Comparison of ENCODE assay signal across 9 cellular contexts in genomic region chr10:110547139-110547761, GRCh38. TPM values are rescaled to one million over a fixed set of nuclear protein-coding genes. Genes with fewer than 3 reads are reported as not detected.
A peak's percentile ranks its signal among the peaks of the same experiment; 100 is the strongest.
DNase-seq lines count a peak whose midpoint lies in the region; ATAC-seq and TF ChIP-seq lines count a peak whose summit lies in the region.
"Had no signal": no experiment of that assay in that cellular context is flagged by ENCODE, and none has a peak within 500 bp of the region (broad histone marks: within the 10 kb centered on the region; RNA-seq: fewer than 3 reads in every experiment).

No MANE protein-coding gene starts in this region.

- H3K9me3 Mint-ChIP-seq in Caco-2 (ENCODE audit: unreplicated experiment) = no peaks in the 10 kb centered on the region
- H3K9me3 Mint-ChIP-seq in activated CD8-positive, alpha-beta T cell treated with anti-CD3 and anti-CD28 coated beads for 36 hours = no peaks in the 10 kb centered on the region
- H3K9me3 Mint-ChIP-seq in stimulated activated memory B cell treated with anti-CD40 and anti-IgM and Interleukin-4, amounts not matched to agents 10 μg/mL and 1 μg/mL and 100 μg/mL, for 72 hours = no peaks in the 10 kb centered on the region

- H3K4me1 Mint-ChIP-seq in Caco-2 (ENCODE audit: low read depth, unreplicated experiment) = peaks cover 11% of the 10 kb centered on the region
- peaks cover 10% of the 10 kb centered on the region for H3K4me1 Mint-ChIP-seq in activated CD8-positive, alpha-beta T cell treated with anti-CD3 and anti-CD28 coated beads for 36 hours (ENCODE audit: low read depth)
- H3K4me1 Mint-ChIP-seq in stimulated activated memory B cell treated with anti-CD40 and anti-IgM and Interleukin-4, amounts not matched to agents 10 μg/mL and 1 μg/mL and 100 μg/mL, for 72 hours = peaks cover 8% of the 10 kb centered on the region

- H3K4me1 ChIP-seq in Caco-2 (no peaks in the 10 kb centered on the region), sigmoid colon (peaks cover 0 to 4% (median 0%) of the 10 kb centered on the region in 4 donors)

- POLR2A ChIA-PET in Caco-2 (lab: Charles Lee) = interaction anchor here (0.9 kb wide), 1 partner anchor 241 kb away, joined by 3 read pairs; no protein-coding TSS in a partner anchor
- POLR2A ChIA-PET in activated CD8-positive, alpha-beta T cell treated with anti-CD3 and anti-CD28 coated beads for 36 hours (lab: Charles Lee) = interaction anchor here (1.0 to 2.1 kb wide), 5 partner anchors 35 to 239 kb away, joined by 3 to 6 read pairs (median 3); no protein-coding TSS in a partner anchor

- no peak overlapping the region for H3K4me3 Mint-ChIP-seq in Caco-2 (ENCODE audit: unreplicated experiment)
- no peak overlapping the region for H3K4me3 Mint-ChIP-seq in activated CD8-positive, alpha-beta T cell treated with anti-CD3 and anti-CD28 coated beads for 36 hours
- H3K4me3 Mint-ChIP-seq in stimulated activated memory B cell treated with anti-CD40 and anti-IgM and Interleukin-4, amounts not matched to agents 10 μg/mL and 1 μg/mL and 100 μg/mL, for 72 hours = no peak overlapping the region

- no peak overlapping the region for H3K27ac Mint-ChIP-seq in Caco-2 (ENCODE audit: unreplicated experiment)
- no peak overlapping the region for H3K27ac Mint-ChIP-seq in activated CD8-positive, alpha-beta T cell treated with anti-CD3 and anti-CD28 coated beads for 36 hours
- no peak overlapping the region for H3K27ac Mint-ChIP-seq in stimulated activated memory B cell treated with anti-CD40 and anti-IgM and Interleukin-4, amounts not matched to agents 10 μg/mL and 1 μg/mL and 100 μg/mL, for 72 hours

- H3K4me3 ChIP-seq in Caco-2 (ENCODE audit: low read depth, low read length) = no peak overlapping the region
- no peak overlapping the region for H3K4me3 ChIP-seq in sigmoid colon
- H3K4me3 ChIP-seq: SJSA1 had no signal

- peak; percentile 80 for ATAC-seq in GM19395 (IDR thresholded peaks at IDR 0.05; ENCODE audit: unreplicated experiment)
- ATAC-seq in activated CD8-positive, alpha-beta T cell treated with anti-CD3 and anti-CD28 coated beads for 36 hours = peak; percentile 77
- ATAC-seq in left cardiac atrium = peak; percentile 57 to 72
- no peak for ATAC-seq in stimulated activated memory B cell treated with anti-CD40 and anti-IgM and Interleukin-4, amounts not matched to agents 10 μg/mL and 1 μg/mL and 100 μg/mL, for 72 hours

- BruUV-seq in Caco-2 (replicated peaks; lab: Mats Ljungman, UMichigan) = no TSS peak

- CTCF ChIA-PET in Caco-2 (lab: Charles Lee) = interaction anchor here (0.6 to 2.0 kb wide), 12 partner anchors 22 to 242 kb away, joined by 3 to 10 read pairs (median 4); partner anchors contain the start of gene SMNDC1
- CTCF ChIA-PET in activated CD8-positive, alpha-beta T cell treated with anti-CD3 and anti-CD28 coated beads for 36 hours (lab: Charles Lee) = interaction anchor here (0.6 to 3.4 kb wide), 67 partner anchors 8 to 273 kb away, joined by 3 to 55 read pairs (median 4); partner anchors contain the start of genes SMC3 and SMNDC1

- no peak for TF ChIP-seq EP300 in sigmoid colon (IDR thresholded peaks at IDR 0.05)

- TF ChIP-seq CTCF in Caco-2 (IDR thresholded peaks at IDR 0.05; ENCODE audit: insufficient read depth in 1 of 2, low read depth in 1 of 2, low read length in 1 of 2, severe bottlenecking in 1 of 2, unreplicated experiment in 1 of 2) (peak; percentile 85 to 89), sigmoid colon (IDR thresholded peaks at IDR 0.05) (peak; percentile 63 to 77 (median 70))
- TF ChIP-seq CTCF in activated CD8-positive, alpha-beta T cell treated with anti-CD3 and anti-CD28 coated beads for 36 hours (IDR thresholded peaks at IDR 0.05) = peak; percentile 91

- no peaks in the 10 kb centered on the region for H3K36me3 ChIP-seq in Caco-2 (ENCODE audit: control insufficient read depth, insufficient read depth, low read length)
- no peaks in the 10 kb centered on the region for H3K36me3 ChIP-seq in sigmoid colon
- H3K36me3 ChIP-seq: SJSA1 had no signal

- H3K9me3 ChIP-seq in Caco-2 (no peaks in the 10 kb centered on the region), sigmoid colon (no peaks in the 10 kb centered on the region)
- H3K9me3 ChIP-seq: SJSA1 had no signal

- peak in 1 of 2 experiments; percentile 45 for DNase-seq in Caco-2
- DNase-seq in NCI-H2029 (lab: John Stamatoyannopoulos, UW) = peak; percentile 19
- DNase-seq in activated CD8-positive, alpha-beta T cell treated with anti-CD3 and anti-CD28 coated beads for 36 hours = no peak
- DNase-seq in left cardiac atrium = no peak
- DNase-seq in sigmoid colon = no peak
- no peak for DNase-seq in effector CD8-positive, alpha-beta T cell (lab: John Stamatoyannopoulos, UW)

- WGBS in sigmoid colon, 2 donors = 11 to 15% methylated on average over 8 of the region's 8 CpGs

- intact Hi-C loops in Caco-2 (cut with micrococcal nuclease; ENCODE audit: unreplicated experiment) = loop anchor here (1.0 to 2.0 kb wide), 5 partner anchors 46 to 241 kb away; no protein-coding TSS in a partner anchor
- intact Hi-C loops in activated CD8-positive, alpha-beta T cell treated with anti-CD3 and anti-CD28 coated beads for 36 hours (cut with micrococcal nuclease) = loop anchor here (1.0 to 5.0 kb wide), 3 partner anchors 195 to 241 kb away; no protein-coding TSS in a partner anchor
- intact Hi-C loops in left cardiac atrium (cut with DNase I) = loop anchor here in 1 of 2 donors (5.0 kb wide), 1 partner anchor 240 kb away; no protein-coding TSS in a partner anchor
- intact Hi-C loops in sigmoid colon (cut with DNase I) = loop anchor here (1.0 to 5.0 kb wide), 5 partner anchors 45 to 410 kb away; no protein-coding TSS in a partner anchor

- no peaks in the 10 kb centered on the region for H3K36me3 Mint-ChIP-seq in Caco-2 (ENCODE audit: insufficient read depth, unreplicated experiment)
- H3K36me3 Mint-ChIP-seq in activated CD8-positive, alpha-beta T cell treated with anti-CD3 and anti-CD28 coated beads for 36 hours (ENCODE audit: low read depth) = no peaks in the 10 kb centered on the region
- H3K36me3 Mint-ChIP-seq in stimulated activated memory B cell treated with anti-CD40 and anti-IgM and Interleukin-4, amounts not matched to agents 10 μg/mL and 1 μg/mL and 100 μg/mL, for 72 hours = no peaks in the 10 kb centered on the region

- no peaks in the 10 kb centered on the region for H3K27me3 Mint-ChIP-seq in Caco-2 (ENCODE audit: insufficient read depth, unreplicated experiment)
- H3K27me3 Mint-ChIP-seq in activated CD8-positive, alpha-beta T cell treated with anti-CD3 and anti-CD28 coated beads for 36 hours = peaks cover 21% of the 10 kb centered on the region
- peaks cover 10% of the 10 kb centered on the region for H3K27me3 Mint-ChIP-seq in stimulated activated memory B cell treated with anti-CD40 and anti-IgM and Interleukin-4, amounts not matched to agents 10 μg/mL and 1 μg/mL and 100 μg/mL, for 72 hours

- no peak overlapping the region for H3K27ac ChIP-seq in sigmoid colon
- H3K27ac ChIP-seq: SJSA1 had no signal

- H3K27me3 ChIP-seq in Caco-2 (replicated peaks; ENCODE audit: control insufficient read depth, insufficient read depth, low read length) (no peaks in the 10 kb centered on the region), sigmoid colon (no peaks in the 10 kb centered on the region)
- H3K27me3 ChIP-seq: SJSA1 had no signal

- no peak for TF ChIP-seq POLR2A in sigmoid colon (IDR thresholded peaks at IDR 0.05)

RNA-seq across cellular contexts. Expression of gene SMC3, which starts 20.2 kb away (rescaled TPM):
- total RNA-seq in Caco-2 (2022) (91.4 and 95.7 TPM in 2 replicates), left cardiac atrium (10 to 100 TPM; 23.8 to 24.4 TPM), sigmoid colon (10 to 100 TPM; 27.2 to 43.5 (median 34.8) TPM)
- total RNA-seq in activated CD8-positive, alpha-beta T cell treated with anti-CD3 and anti-CD28 coated beads for 36 hours = 10 to 100 TPM; 69.7 to 71.2 TPM
- 10 to 100 TPM; 12.6 to 21.6 (median 13.6) TPM for polyA plus RNA-seq in sigmoid colon

RNA-seq across cellular contexts. Expression of gene DUSP5, which starts 49.5 kb away (rescaled TPM):
- 15.0 and 18.4 TPM in 2 replicates for total RNA-seq in Caco-2 (2022)
- 10 to 100 TPM; 49.4 to 50.8 TPM for total RNA-seq in activated CD8-positive, alpha-beta T cell treated with anti-CD3 and anti-CD28 coated beads for 36 hours
- 10 to 100 TPM in 1 of 2 donors, 1 to 10 TPM in 1; 8.9 to 14.3 TPM for total RNA-seq in left cardiac atrium
- total RNA-seq in sigmoid colon = 10 to 100 TPM in 2 of 4 donors, 1 to 10 TPM in 2; 3.6 to 42.1 (median 7.6) TPM
- polyA plus RNA-seq in sigmoid colon = 10 to 100 TPM; 12.0 to 35.8 (median 20.9) TPM
